In genomic region chr2:43032894-43033270, GRCh38 we compare ENCODE assay signal across 16 cellular contexts.
DNase-seq lines count a peak whose midpoint lies in the region; ATAC-seq and TF ChIP-seq lines count a peak whose summit lies in the region.
"Had no signal": no experiment of that assay in that cellular context is flagged by ENCODE, and none has a peak within 500 bp of the region (broad histone marks: within the 10 kb centered on the region; RNA-seq: fewer than 3 reads in every experiment).

No MANE protein-coding gene starts in this region.

- TF ChIP-seq POLR2A in IMR-90 (IDR thresholded peaks at IDR 0.05; ENCODE audit: low read depth, low read length): no peak
- TF ChIP-seq POLR2A in stomach (IDR thresholded peaks at IDR 0.05): no peak

- H3K4me3 Mint-ChIP-seq in mesothelial cell of epicardium: no peak overlapping the region
- no peak overlapping the region for H3K4me3 Mint-ChIP-seq in activated CD4-positive, alpha-beta memory T cell treated with anti-CD3 and anti-CD28 coated beads, Interleukin-2, amount 10 ng/mL, durations not matched to agents 7 days and 5 days
- H3K4me3 Mint-ChIP-seq: activated CD4-positive, alpha-beta memory T cell treated with anti-CD3 and anti-CD28 coated beads for 36 hours; B cell; stimulated activated naive CD8-positive, alpha-beta T cell treated with anti-CD3 and anti-CD28 coated beads, Interleukin-15, Interleukin-2, amounts not matched to agents 100 ng/mL and 50 ng/mL, for 24 hours had no signal

- no peaks in the 10 kb centered on the region for H3K36me3 ChIP-seq in IMR-90 (ENCODE audit: control insufficient read depth, insufficient read depth, low read length)
- no peaks in the 10 kb centered on the region for H3K36me3 ChIP-seq in stomach
- H3K36me3 ChIP-seq in OCI-LY7 (ENCODE audit: insufficient read depth, low read length): no peaks in the 10 kb centered on the region

- H3K27me3 ChIP-seq in IMR-90 (ENCODE audit: control insufficient read depth, insufficient read depth, low read length) (no peaks in the 10 kb centered on the region), stomach (no peaks in the 10 kb centered on the region)

- H2AK5ac ChIP-seq in IMR-90 (ENCODE audit: low read depth, low read length): peak overlapping the region; percentile 44; the same call in 1 of the 2 replicates

- TF ChIP-seq CTCF in IMR-90 (conservative IDR thresholded peaks at IDR 0.05; ENCODE audit: low read depth, low read length) (no peak), mesothelial cell of epicardium (IDR thresholded peaks at IDR 0.05; ENCODE audit: unreplicated experiment) (no peak), stomach (IDR thresholded peaks at IDR 0.05) (no peak), OCI-LY7 (conservative IDR thresholded peaks at IDR 0.05; ENCODE audit: low read length) (no peak)

- no peaks in the 10 kb centered on the region for H3K9me3 ChIP-seq in IMR-90 (ENCODE audit: control insufficient read depth, insufficient read depth, low read length)
- no peaks in the 10 kb centered on the region for H3K9me3 ChIP-seq in stomach
- H3K9me3 ChIP-seq in OCI-LY7 (ENCODE audit: low read length): no peaks in the 10 kb centered on the region
- H3K9me3 ChIP-seq: mucosa of descending colon had no signal

- H3K79me1 ChIP-seq in IMR-90 (ENCODE audit: low read depth in 1 of 2, low read length in 2 of 2): no peaks in the 10 kb centered on the region

- no peak overlapping the region for H3K4me2 ChIP-seq in IMR-90 (ENCODE audit: low read depth, low read length)
- no peak overlapping the region for H3K4me2 ChIP-seq in OCI-LY7 (ENCODE audit: low read length)

- DNase-seq in IMR-90 (no peak), caudate nucleus (lab: John Stamatoyannopoulos, UW) (no peak), mesothelial cell of epicardium (ENCODE audit: low spot score in 2 of 2, unreplicated experiment in 2 of 2) (no peak), stomach (no peak), GM03348 (ENCODE audit: low spot score) (no peak), OCI-LY7 (ENCODE audit: low spot score) (no peak)
- DNase-seq in activated CD4-positive, alpha-beta memory T cell treated with anti-CD3 and anti-CD28 coated beads, Interleukin-2, amount 10 ng/mL, durations not matched to agents 7 days and 5 days: no peak
- DNase-seq: activated CD4-positive, alpha-beta memory T cell treated with anti-CD3 and anti-CD28 coated beads for 36 hours; effector CD8-positive, alpha-beta T cell; foreskin melanocyte; MM.1S; SHP77 treated with DMSO at 0.1 percent for 48 hours had no signal

- H4K8ac ChIP-seq in IMR-90 (ENCODE audit: low read depth in 2 of 2, low read length in 2 of 2): peak overlapping the region; percentile 37 to 79; a peak in 2 of 4 replicates

- no peak overlapping the region; the same call in 1 of the 2 replicates for H4K5ac ChIP-seq in IMR-90 (ENCODE audit: low read depth, low read length)

- CTCF ChIA-PET in IMR-90 (lab: Yijun Ruan, JAX) (interaction anchor here (0.6 kb wide), 1 partner anchor 120 kb away, joined by 3 read pairs; no protein-coding TSS in a partner anchor), OCI-LY7 (lab: Charles Lee; ENCODE audit: unreplicated experiment) (no interaction called here)
- CTCF ChIA-PET in activated CD4-positive, alpha-beta memory T cell treated with anti-CD3 and anti-CD28 coated beads, Interleukin-2, amount 10 ng/mL, durations not matched to agents 7 days and 5 days (lab: Charles Lee): no interaction called here

- H2BK15ac ChIP-seq in IMR-90 (ENCODE audit: low read depth, low read length): peak overlapping the region; percentile 59; the same call in 1 of the 3 replicates

- no peak for TF ChIP-seq RAD21 in IMR-90 (IDR thresholded peaks at IDR 0.05; ENCODE audit: low read length)

- no peak overlapping the region for H3K56ac ChIP-seq in IMR-90 (ENCODE audit: extremely low read depth, insufficient read depth, low read length)

- H3K4me1 ChIP-seq in IMR-90 (ENCODE audit: control insufficient read depth, insufficient read depth, low read length): no peaks in the 10 kb centered on the region; the same call in 1 of the 2 replicates
- peaks cover 15 to 17% (median 16%) of the 10 kb centered on the region in 4 donors for H3K4me1 ChIP-seq in stomach
- H3K4me1 ChIP-seq in OCI-LY7 (ENCODE audit: insufficient read depth, low read length, poor library complexity, severe bottlenecking): no peaks in the 10 kb centered on the region

- H2AFZ ChIP-seq in IMR-90 (replicated peaks; ENCODE audit: low read length, poor library complexity): peak overlapping the region; percentile 77
- H2AFZ ChIP-seq in OCI-LY7 (ENCODE audit: low read length): no peak overlapping the region

- no peaks in the 10 kb centered on the region for H3K27me3 Mint-ChIP-seq in mesothelial cell of epicardium (ENCODE audit: low read depth)
- H3K27me3 Mint-ChIP-seq in activated CD4-positive, alpha-beta memory T cell treated with anti-CD3 and anti-CD28 coated beads, Interleukin-2, amount 10 ng/mL, durations not matched to agents 7 days and 5 days: no peaks in the 10 kb centered on the region
- H3K27me3 Mint-ChIP-seq: activated CD4-positive, alpha-beta memory T cell treated with anti-CD3 and anti-CD28 coated beads for 36 hours; stimulated activated naive CD8-positive, alpha-beta T cell treated with anti-CD3 and anti-CD28 coated beads, Interleukin-15, Interleukin-2, amounts not matched to agents 100 ng/mL and 50 ng/mL, for 24 hours had no signal

- H3K9ac ChIP-seq in IMR-90 (ENCODE audit: low read depth, low read length): no peak overlapping the region

- dilution Hi-C loops in IMR-90 (cut with HindIII; ENCODE audit: low sequenced_read_pairs, unreplicated experiment): no loop called here

- no peaks in the 10 kb centered on the region for H3K36me3 Mint-ChIP-seq in mesothelial cell of epicardium
- H3K36me3 Mint-ChIP-seq in activated CD4-positive, alpha-beta memory T cell treated with anti-CD3 and anti-CD28 coated beads, Interleukin-2, amount 10 ng/mL, durations not matched to agents 7 days and 5 days (ENCODE audit: low read depth): no peaks in the 10 kb centered on the region
- H3K36me3 Mint-ChIP-seq: activated CD4-positive, alpha-beta memory T cell treated with anti-CD3 and anti-CD28 coated beads for 36 hours had no signal

- H4K20me1 ChIP-seq in IMR-90 (ENCODE audit: insufficient read depth, low read length): no peaks in the 10 kb centered on the region
- H4K20me1 ChIP-seq in OCI-LY7 (ENCODE audit: insufficient read depth, low read length): no peaks in the 10 kb centered on the region

- BruUV-seq in IMR-90 (replicated peaks; lab: Mats Ljungman, UMichigan) (no TSS peak), OCI-LY7 (replicated peaks; lab: Mats Ljungman, UMichigan) (no TSS peak)

- peak overlapping the region; percentile 6 for H3K18ac ChIP-seq in IMR-90 (ENCODE audit: low read depth, low read length)

- ATAC-seq in IMR-90 (ENCODE audit: low read depth): no peak
- no peak for ATAC-seq in HG03442 (IDR thresholded peaks at IDR 0.05; ENCODE audit: unreplicated experiment)

- in situ Hi-C loops in IMR-90 (cut with MboI; ENCODE audit: low sequenced_read_pairs): no loop called here

- H3K27ac ChIP-seq in IMR-90 (ENCODE audit: insufficient read depth, low read length) (no peak overlapping the region), caudate nucleus (ENCODE audit: low read depth, low read length) (peak overlapping the region; percentile 26), stomach (peak overlapping the region in 3 of 5 donors; percentile 55 to 80 (median 61)), OCI-LY7 (ENCODE audit: low read depth, low read length, poor library complexity, severe bottlenecking) (no peak overlapping the region)

- peak overlapping the region; percentile 75; the same call in 1 of the 2 replicates for H2BK20ac ChIP-seq in IMR-90 (ENCODE audit: low read depth, low read length)

- H3K9me1 ChIP-seq in IMR-90 (ENCODE audit: insufficient read depth, low read length): no peaks in the 10 kb centered on the region

- no peak overlapping the region for H2BK5ac ChIP-seq in IMR-90 (ENCODE audit: low read depth, low read length, poor library complexity, severe bottlenecking)

- peak overlapping the region; percentile 9; the same call in 1 of the 2 replicates for H3K4ac ChIP-seq in IMR-90 (ENCODE audit: low read depth, low read length)

- H3K9me2 ChIP-seq in OCI-LY7 (ENCODE audit: insufficient read depth, low read length): no peaks in the 10 kb centered on the region

- no peak overlapping the region for H3K23ac ChIP-seq in IMR-90 (ENCODE audit: low read depth, low read length)

- no peak for TF ChIP-seq EP300 in stomach (IDR thresholded peaks at IDR 0.05)

- H3K4me1 Mint-ChIP-seq in mesothelial cell of epicardium: peaks cover 52% of the 10 kb centered on the region
- peaks cover 2% of the 10 kb centered on the region for H3K4me1 Mint-ChIP-seq in activated CD4-positive, alpha-beta memory T cell treated with anti-CD3 and anti-CD28 coated beads, Interleukin-2, amount 10 ng/mL, durations not matched to agents 7 days and 5 days
- H3K4me1 Mint-ChIP-seq: B cell had no signal

- H4K91ac ChIP-seq in IMR-90 (ENCODE audit: insufficient read depth, low read depth, low read length): peak overlapping the region; percentile 66

- peak overlapping the region; percentile 95 for H3K27ac Mint-ChIP-seq in mesothelial cell of epicardium
- no peak overlapping the region for H3K27ac Mint-ChIP-seq in activated CD4-positive, alpha-beta memory T cell treated with anti-CD3 and anti-CD28 coated beads, Interleukin-2, amount 10 ng/mL, durations not matched to agents 7 days and 5 days
- H3K27ac Mint-ChIP-seq: activated CD4-positive, alpha-beta memory T cell treated with anti-CD3 and anti-CD28 coated beads for 36 hours; B cell; stimulated activated naive CD8-positive, alpha-beta T cell treated with anti-CD3 and anti-CD28 coated beads, Interleukin-15, Interleukin-2, amounts not matched to agents 100 ng/mL and 50 ng/mL, for 24 hours had no signal

- WGBS in IMR-90 (ENCODE audit: extremely low coverage in 2 of 2, insufficient read length in 1 of 2), 2 experiments: 86% methylated on average over 7 of the region's 7 CpGs; no CpG with 5 or more reads in 1 of the 2 experiments
- 79 to 84% (median 81%) methylated on average over 7 of the region's 7 CpGs for WGBS in stomach, 5 donors

- POLR2A ChIA-PET in IMR-90 (lab: Charles Lee; ENCODE audit: unreplicated experiment): no interaction called here
- POLR2A ChIA-PET in OCI-LY7 (lab: Charles Lee): no interaction called here
- POLR2A ChIA-PET in activated CD4-positive, alpha-beta memory T cell treated with anti-CD3 and anti-CD28 coated beads, Interleukin-2, amount 10 ng/mL, durations not matched to agents 7 days and 5 days (lab: Charles Lee): no interaction called here

- 0 out of 2 replicates have a peak overlapping the region, but pooled peaks have one; percentile 3 for H3K14ac ChIP-seq in IMR-90 (replicated peaks; ENCODE audit: low read depth, low read length)

- H2AK9ac ChIP-seq in IMR-90 (replicated peaks; ENCODE audit: low read depth, low read length, poor library complexity): peak overlapping the region; percentile 10

- intact Hi-C loops in IMR-90 (cut with micrococcal nuclease): no loop called here
- intact Hi-C loops in stomach (cut with DNase I; ENCODE audit: low total_unique reads): no loop called here
- intact Hi-C loops in OCI-LY7 (cut with micrococcal nuclease; ENCODE audit: unreplicated experiment): no loop called here

- H2BK120ac ChIP-seq in IMR-90 (ENCODE audit: low read depth, low read length): peak overlapping the region; percentile 44; the same call in 1 of the 2 replicates

- H3K4me3 ChIP-seq in IMR-90 (ENCODE audit: insufficient read depth, low read depth, low read length): no peak overlapping the region
- no peak overlapping the region for H3K4me3 ChIP-seq in stomach
- H3K4me3 ChIP-seq in OCI-LY7 (ENCODE audit: low read depth, low read length, poor library complexity, severe bottlenecking): no peak overlapping the region
- H3K4me3 ChIP-seq: mucosa of descending colon had no signal

- no peaks in the 10 kb centered on the region for H3K9me3 Mint-ChIP-seq in mesothelial cell of epicardium
- no peaks in the 10 kb centered on the region for H3K9me3 Mint-ChIP-seq in activated CD4-positive, alpha-beta memory T cell treated with anti-CD3 and anti-CD28 coated beads, Interleukin-2, amount 10 ng/mL, durations not matched to agents 7 days and 5 days
- H3K9me3 Mint-ChIP-seq: activated CD4-positive, alpha-beta memory T cell treated with anti-CD3 and anti-CD28 coated beads for 36 hours; stimulated activated naive CD8-positive, alpha-beta T cell treated with anti-CD3 and anti-CD28 coated beads, Interleukin-15, Interleukin-2, amounts not matched to agents 100 ng/mL and 50 ng/mL, for 24 hours had no signal

- no peaks in the 10 kb centered on the region for H3K79me2 ChIP-seq in OCI-LY7 (ENCODE audit: insufficient read depth, low read depth, low read length)

Comparison
In these comparisons a context has a peak if more than half of its experiments do, and no peak if none do; other contexts are left out.
1. H3K27ac ChIP-seq: peak in caudate nucleus (single experiment) and stomach (3 of 5); none in IMR-90 (single experiment) and OCI-LY7 (single experiment).